ENCODE assay signal across 29 cellular contexts in genomic region chr2:27824401-27824800, GRCh38.
"Had no signal": no experiment of that assay in that cellular context is flagged by ENCODE, and none has a peak within 500 bp of the region (broad histone marks: within the 10 kb centered on the region; RNA-seq: fewer than 3 reads in every experiment).

No MANE protein-coding gene starts in this region.

- H3K4me3 ChIP-seq: coronary artery, dorsolateral prefrontal cortex, esophagus squamous epithelium had no signal

- H3K4me1 Mint-ChIP-seq: activated B cell treated with CpG ODN at 0.5 μM for 24 hours; activated T-helper 17 cell treated with anti-CD3 and anti-CD28 coated beads, Interleukin-2, amount 50 U/mL, for 72 hours; central memory CD8-positive, alpha-beta T cell had no signal

- H3K4me3 Mint-ChIP-seq: activated B cell treated with CpG ODN at 0.5 μM for 24 hours; activated CD8-positive, alpha-beta T cell treated with anti-CD3 and anti-CD28 coated beads for 36 hours; activated naive CD8-positive, alpha-beta T cell; activated T-cell treated with anti-CD3 and anti-CD28 coated beads, Interleukin-2, amount 50 U/mL, for 4 hours; activated T-helper 17 cell treated with anti-CD3 and anti-CD28 coated beads, Interleukin-2, amount 50 U/mL, for 72 hours; central memory CD8-positive, alpha-beta T cell; dendritic cell treated with granulocyte-macrophage colony-stimulating factor and Interleukin-4, amounts not matched to agents 40 ng/mL and 50 ng/mL, for 4 days; effector memory CD8-positive, alpha-beta T cell had no signal

- H3K27me3 Mint-ChIP-seq: activated B cell treated with CpG ODN at 0.5 μM for 24 hours; activated CD8-positive, alpha-beta T cell treated with anti-CD3 and anti-CD28 coated beads for 36 hours; activated naive CD8-positive, alpha-beta T cell; activated T-helper 17 cell treated with anti-CD3 and anti-CD28 coated beads, Interleukin-2, amount 50 U/mL, for 72 hours; central memory CD8-positive, alpha-beta T cell; dendritic cell treated with granulocyte-macrophage colony-stimulating factor and Interleukin-4, amounts not matched to agents 40 ng/mL and 50 ng/mL, for 4 days; effector memory CD8-positive, alpha-beta T cell had no signal

- DNase-seq: activated B cell treated with CpG ODN at 0.5 μM for 24 hours; activated CD4-positive, alpha-beta T cell treated with anti-CD3 and anti-CD28 coated beads for 48 hours; activated CD4-positive, alpha-beta T cell treated with anti-CD3 and anti-CD28 coated beads, Interleukin-2, amount 50 U/mL, for 1 hour; activated CD4-positive, alpha-beta T cell treated with anti-CD3 and anti-CD28 coated beads, Interleukin-2, amount 50 U/mL, for 48 hours; activated CD8-positive, alpha-beta memory T cell treated with anti-CD3 and anti-CD28 coated beads for 24 hours; activated CD8-positive, alpha-beta T cell treated with anti-CD3 and anti-CD28 coated beads for 36 hours; activated effector memory CD4-positive, alpha-beta T cell treated with Interleukin-2 at 50 U/mL for 16 hours; activated gamma-delta T cell treated with Interleukin-2 at 50 U/mL for 16 hours; activated naive CD4-positive, alpha-beta T cell treated with anti-CD3 and anti-CD28 coated beads, Interleukin-2, amount 50 U/mL, for 16 hours; activated naive CD4-positive, alpha-beta T cell treated with Interleukin-2 at 50 U/mL for 16 hours; activated T-cell treated with anti-CD3 and anti-CD28 coated beads, Interleukin-2, amount 50 U/mL, for 4 hours; amniotic stem cell; anterior cingulate cortex; brain microvascular endothelial cell; dorsolateral prefrontal cortex; effector CD4-positive, alpha-beta T cell; effector memory CD8-positive, alpha-beta T cell; esophagus squamous epithelium; foreskin fibroblast; head of caudate nucleus; T-helper 2 cell had no signal

- H3K27ac ChIP-seq: brain microvascular endothelial cell, coronary artery, epithelial cell of prostate, esophagus squamous epithelium, VCaP had no signal

- H3K27me3 ChIP-seq: brain microvascular endothelial cell, dorsolateral prefrontal cortex, esophagus squamous epithelium had no signal

- ATAC-seq: activated CD4-positive, CD25-positive, alpha-beta regulatory T cell treated with anti-CD3 and anti-CD28 coated beads, Interleukin-2, amount 50 U/mL, for 24 hours; activated CD8-positive, alpha-beta T cell treated with anti-CD3 and anti-CD28 coated beads for 36 hours; activated T-cell treated with anti-CD3 and anti-CD28 coated beads, Interleukin-2, amount 50 U/mL, for 4 hours; activated T-helper 17 cell treated with anti-CD3 and anti-CD28 coated beads, Interleukin-2, amount 50 U/mL, for 72 hours; effector memory CD8-positive, alpha-beta T cell had no signal

- H3K9me3 Mint-ChIP-seq: effector memory CD8-positive, alpha-beta T cell had no signal

- H3K36me3 ChIP-seq: brain microvascular endothelial cell, esophagus squamous epithelium had no signal

- H3K4me1 ChIP-seq: esophagus squamous epithelium had no signal

- H3K27ac Mint-ChIP-seq: activated B cell treated with CpG ODN at 0.5 μM for 24 hours; activated CD8-positive, alpha-beta T cell treated with anti-CD3 and anti-CD28 coated beads for 36 hours; activated naive CD8-positive, alpha-beta T cell; activated T-helper 17 cell treated with anti-CD3 and anti-CD28 coated beads, Interleukin-2, amount 50 U/mL, for 72 hours; dendritic cell treated with granulocyte-macrophage colony-stimulating factor and Interleukin-4, amounts not matched to agents 40 ng/mL and 50 ng/mL, for 4 days; effector memory CD8-positive, alpha-beta T cell had no signal
